Comparison of ENCODE assay signal across 12 cellular contexts in genomic region chr12:124236651-124237050, GRCh38. TPM values are rescaled to one million over a fixed set of nuclear protein-coding genes. Genes with fewer than 3 reads are reported as not detected.
DNase-seq lines count a peak whose midpoint lies in the region; ATAC-seq and TF ChIP-seq lines count a peak whose summit lies in the region.
"Had no signal": no experiment of that assay in that cellular context is flagged by ENCODE, and none has a peak within 500 bp of the region (broad histone marks: within the 10 kb centered on the region; RNA-seq: fewer than 3 reads in every experiment).

No MANE protein-coding gene starts in this region.

- H3K4me3 Mint-ChIP-seq in stimulated activated naive CD8-positive, alpha-beta T cell treated with anti-CD3 and anti-CD28 coated beads, Interleukin-15, amount 100 ng/mL, for 72 hours, result no peak overlapping the region
- H3K4me3 Mint-ChIP-seq: activated B cell treated with CpG ODN at 0.5 μM for 24 hours had no signal

- no peak for TF ChIP-seq CTCF in RWPE2 (IDR thresholded peaks at IDR 0.05; ENCODE audit: poor library complexity, severe bottlenecking)

- H3K4me1 ChIP-seq in RWPE2 (ENCODE audit: insufficient read depth, poor library complexity, severe bottlenecking), result peaks cover 33% of the 10 kb centered on the region

- no peaks in the 10 kb centered on the region for H3K27me3 ChIP-seq in RWPE2 (ENCODE audit: insufficient read depth, poor library complexity, severe bottlenecking)

- H3K27me3 Mint-ChIP-seq in stimulated activated naive CD8-positive, alpha-beta T cell treated with anti-CD3 and anti-CD28 coated beads, Interleukin-15, amount 100 ng/mL, for 72 hours, result no peaks in the 10 kb centered on the region
- H3K27me3 Mint-ChIP-seq: activated B cell treated with CpG ODN at 0.5 μM for 24 hours had no signal

- no peaks in the 10 kb centered on the region for H3K36me3 ChIP-seq in RWPE2 (ENCODE audit: low read depth)

- H3K27ac ChIP-seq in RWPE2 (ENCODE audit: poor library complexity, severe bottlenecking), result peak overlapping the region; percentile 76

- no peaks in the 10 kb centered on the region for H3K4me1 Mint-ChIP-seq in stimulated activated naive CD8-positive, alpha-beta T cell treated with anti-CD3 and anti-CD28 coated beads, Interleukin-15, amount 100 ng/mL, for 72 hours
- H3K4me1 Mint-ChIP-seq: activated B cell treated with CpG ODN at 0.5 μM for 24 hours had no signal

- no peak overlapping the region for H3K27ac Mint-ChIP-seq in stimulated activated naive CD8-positive, alpha-beta T cell treated with anti-CD3 and anti-CD28 coated beads, Interleukin-15, amount 100 ng/mL, for 72 hours
- H3K27ac Mint-ChIP-seq: activated B cell treated with CpG ODN at 0.5 μM for 24 hours had no signal

- DNase-seq in GM03348 (ENCODE audit: low spot score), result peak; percentile 83
- DNase-seq in RWPE2 (ENCODE audit: low spot score), result no peak
- peak; percentile 17 for DNase-seq in fibroblast of peridontal ligament (ENCODE audit: extremely low read depth)
- DNase-seq in renal cortical epithelial cell (ENCODE audit: low read depth), result peak; percentile 86
- no peak for DNase-seq in NCI-H345 (lab: John Stamatoyannopoulos, UW)
- DNase-seq in foreskin melanocyte, result no peak
- no peak for DNase-seq in stimulated activated naive CD8-positive, alpha-beta T cell treated with anti-CD3 and anti-CD28 coated beads, Interleukin-15, amount 100 ng/mL, for 72 hours
- DNase-seq in HUDEP-2 (lab: John Stamatoyannopoulos, UW; ENCODE audit: unreplicated experiment in 76 of 76), result no peak
- DNase-seq: activated B cell treated with CpG ODN at 0.5 μM for 24 hours, NCI-H510A, retina, SIG-M5 had no signal

- ATAC-seq in RWPE2 (ENCODE audit: low read depth), result peak; percentile 85
- no peak for ATAC-seq in stimulated activated naive CD8-positive, alpha-beta T cell treated with anti-CD3 and anti-CD28 coated beads, Interleukin-15, amount 100 ng/mL, for 72 hours

- no peaks in the 10 kb centered on the region for H3K9me3 ChIP-seq in RWPE2 (ENCODE audit: severe bottlenecking)

- no peak overlapping the region for H3K4me3 ChIP-seq in RWPE2 (ENCODE audit: severe bottlenecking)

- H3K9me3 Mint-ChIP-seq in stimulated activated naive CD8-positive, alpha-beta T cell treated with anti-CD3 and anti-CD28 coated beads, Interleukin-15, amount 100 ng/mL, for 72 hours, result peaks cover 6 to 9% of the 10 kb centered on the region in 2 donors

RNA-seq across cellular contexts. Expression of gene RFLNA, which starts 58.2 kb away (rescaled TPM):
- total RNA-seq in renal cortical epithelial cell, result 19.2 and 56.8 TPM in 2 replicates
- total RNA-seq: activated B cell treated with CpG ODN at 0.5 μM for 24 hours had no signal

Comparison
In these comparisons a context has a peak if more than half of its experiments do, and no peak if none do; other contexts are left out.
1. DNase-seq: peak in GM03348 (single experiment), fibroblast of peridontal ligament (single experiment) and renal cortical epithelial cell (single experiment); none in RWPE2 (single experiment), NCI-H345 (single experiment), foreskin melanocyte (single experiment), stimulated activated naive CD8-positive, alpha-beta T cell treated with anti-CD3 and anti-CD28 coated beads, Interleukin-15, amount 100 ng/mL, for 72 hours (0 of 2) and HUDEP-2 (0 of 76).